In genomic region chr6:63272397-63272796, GRCh38 we compare ENCODE assay signal across 9 cellular contexts. TPM values are rescaled to one million over a fixed set of nuclear protein-coding genes. Genes with fewer than 3 reads are reported as not detected.
DNase-seq lines count a peak whose midpoint lies in the region; TF ChIP-seq lines count a peak whose summit lies in the region.
"Had no signal": no experiment of that assay in that cellular context is flagged by ENCODE, and none has a peak within 500 bp of the region (broad histone marks: within the 10 kb centered on the region; RNA-seq: fewer than 3 reads in every experiment).

No MANE protein-coding gene starts in this region.

- H3K27ac Mint-ChIP-seq in activated CD4-positive, alpha-beta T cell treated with anti-CD3 and anti-CD28 coated beads, Interleukin-2, amount 10 ng/mL, durations not matched to agents 24 days and 14 days: no peak overlapping the region

- 0 out of 3 replicates have a peak, but pooled peaks have one; percentile 9 for TF ChIP-seq CTCF in GM12872 (IDR thresholded peaks at IDR 0.05; ENCODE audit: insufficient read depth, low read depth, low read length)
- peak in 1 of 5 experiments; percentile 5 for TF ChIP-seq CTCF in tibial nerve (IDR thresholded peaks at IDR 0.05)

- no peaks in the 10 kb centered on the region for H3K36me3 ChIP-seq in tibial nerve

- no peak overlapping the region for H3K27ac ChIP-seq in tibial nerve

- intact Hi-C loops in activated CD4-positive, alpha-beta T cell treated with anti-CD3 and anti-CD28 coated beads, Interleukin-2, amount 10 ng/mL, durations not matched to agents 24 days and 14 days (cut with micrococcal nuclease): no loop called here

- H3K4me1 Mint-ChIP-seq in activated CD4-positive, alpha-beta T cell treated with anti-CD3 and anti-CD28 coated beads, Interleukin-2, amount 10 ng/mL, durations not matched to agents 24 days and 14 days: no peaks in the 10 kb centered on the region

- no peaks in the 10 kb centered on the region for H3K27me3 Mint-ChIP-seq in activated CD4-positive, alpha-beta T cell treated with anti-CD3 and anti-CD28 coated beads, Interleukin-2, amount 10 ng/mL, durations not matched to agents 24 days and 14 days

- no peaks in the 10 kb centered on the region for H3K4me1 ChIP-seq in tibial nerve

- TF ChIP-seq EP300 in tibial nerve (IDR thresholded peaks at IDR 0.05): no peak

- H3K4me3 Mint-ChIP-seq in activated CD4-positive, alpha-beta T cell treated with anti-CD3 and anti-CD28 coated beads, Interleukin-2, amount 10 ng/mL, durations not matched to agents 24 days and 14 days: no peak overlapping the region

- H3K4me3 ChIP-seq in tibial nerve: no peak overlapping the region

- no peaks in the 10 kb centered on the region for H3K9me3 Mint-ChIP-seq in activated CD4-positive, alpha-beta T cell treated with anti-CD3 and anti-CD28 coated beads, Interleukin-2, amount 10 ng/mL, durations not matched to agents 24 days and 14 days

- H3K36me3 Mint-ChIP-seq in activated CD4-positive, alpha-beta T cell treated with anti-CD3 and anti-CD28 coated beads, Interleukin-2, amount 10 ng/mL, durations not matched to agents 24 days and 14 days (ENCODE audit: low read depth): no peaks in the 10 kb centered on the region

- 1 to 9% methylated on average over 1 of the region's 1 CpG for WGBS in tibial nerve, 2 donors

- no peak for TF ChIP-seq POLR2A in tibial nerve (IDR thresholded peaks at IDR 0.05)

- peak; percentile 26 for DNase-seq in NCI-H146 (lab: John Stamatoyannopoulos, UW)
- peak; percentile 40 to 69 for DNase-seq in T47D (ENCODE audit: low read depth in 1 of 2, low spot score in 1 of 2)
- peak; percentile 30 for DNase-seq in myocyte (ENCODE audit: low read depth)
- DNase-seq in T-helper 9 cell: no peak
- no peak for DNase-seq in activated CD4-positive, alpha-beta T cell treated with anti-CD3 and anti-CD28 coated beads, Interleukin-2, amount 10 ng/mL, durations not matched to agents 24 days and 14 days
- no peak for DNase-seq in activated gamma-delta T cell treated with Interleukin-2 at 50 U/mL for 16 hours
- no peak for DNase-seq in tibial nerve (ENCODE audit: low spot score in 2 of 2)

- no peaks in the 10 kb centered on the region for H3K27me3 ChIP-seq in tibial nerve

- H3K9me3 ChIP-seq in tibial nerve: no peaks in the 10 kb centered on the region

- in situ Hi-C loops in T47D (cut with HindIII; ENCODE audit: low pct_unique_long_range_greater_than_20kb, low sequenced_read_pairs): no loop called here

RNA-seq across cellular contexts. Expression of gene LGSN, which starts 47.4 kb away (rescaled TPM):
- total RNA-seq in myocyte (not detected in 2 replicates), tibial nerve (not detected)
- not detected for polyA plus RNA-seq in myocyte (2012)
- total RNA-seq in activated CD4-positive, alpha-beta T cell treated with anti-CD3 and anti-CD28 coated beads, Interleukin-2, amount 10 ng/mL, durations not matched to agents 24 days and 14 days: not detected in 2 replicates
- total RNA-seq: HT1080 had no signal

Comparison
In these comparisons a context has a peak if more than half of its experiments do, and no peak if none do; other contexts are left out.
1. DNase-seq: peak in NCI-H146 (single experiment), T47D (2 of 2) and myocyte (single experiment); none in T-helper 9 cell (single experiment), activated CD4-positive, alpha-beta T cell treated with anti-CD3 and anti-CD28 coated beads, Interleukin-2, amount 10 ng/mL, durations not matched to agents 24 days and 14 days (single experiment), activated gamma-delta T cell treated with Interleukin-2 at 50 U/mL for 16 hours (single experiment) and tibial nerve (0 of 2).